In the genomic region with DNA sequence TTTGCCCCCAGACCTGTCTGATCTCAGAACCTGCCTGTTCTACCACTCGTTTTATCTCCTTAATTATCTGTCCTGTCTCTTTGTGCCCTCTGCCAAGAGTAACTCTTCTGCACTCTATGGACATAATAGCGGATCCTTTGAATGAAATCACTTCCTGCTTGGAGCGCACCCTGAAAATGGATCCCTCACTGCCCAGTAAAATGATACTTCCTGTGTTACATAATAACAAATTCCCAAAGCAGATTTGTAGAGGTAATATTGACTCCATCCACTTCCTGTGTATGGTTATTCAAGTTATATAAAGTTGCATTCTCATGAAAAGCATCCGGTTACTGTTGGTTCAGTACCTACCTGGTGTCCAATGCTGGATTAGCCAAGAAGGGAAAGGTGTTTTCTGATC, we compare ENCODE assay signal across 1 cellular context.
TF ChIP-seq lines count a peak whose summit lies in the region.

No MANE protein-coding gene starts in this region.

TF ChIP-seq in GM23338, 12 proteins besides CTCF, POLR2A, EP300 and RAD21 (continued from another document):
- TF ChIP-seq ZNF462 (CRISPR knock-in tag; IDR thresholded peaks at IDR 0.05) (no peak), STAT1 (IDR thresholded peaks at IDR 0.05; ENCODE audit: unreplicated experiment) (no peak), EZH2 (IDR thresholded peaks at IDR 0.05; ENCODE audit: low read depth, unreplicated experiment) (no peak), ZNF114 (CRISPR knock-in tag; IDR thresholded peaks at IDR 0.05) (no peak)
